8 cellular contexts compared by ENCODE assay signal in genomic region chr11:117178210-117179034, GRCh38. TPM values are rescaled to one million over a fixed set of nuclear protein-coding genes. Genes with fewer than 3 reads are reported as not detected.
A peak's percentile ranks its signal among the peaks of the same experiment; 100 is the strongest.
DNase-seq lines count a peak whose midpoint lies in the region; ATAC-seq and TF ChIP-seq lines count a peak whose summit lies in the region.

SIDT2 (plus strand) TSS chr11:117178743; CDS start chr11:117179264, 521 bp downstream.

- H3K4me3 ChIP-seq in H7 (ENCODE audit: insufficient read depth, low read depth, low read length), result peak within 1 kb of the TSS; percentile 74
- H3K4me3 ChIP-seq in fibroblast of pulmonary artery (replicated peaks; ENCODE audit: low read depth, low read length), result peak within 1 kb of the TSS; percentile 83

- no peaks in the 10 kb centered on the region for H3K36me3 Mint-ChIP-seq in natural killer cell treated with Interleukin-12 subunit alpha and Interleukin-12 subunit beta and Interleukin-15 and Interleukin-18, amount 100 ng/mL, for 72 hours

- H3K27me3 Mint-ChIP-seq in natural killer cell treated with Interleukin-12 subunit alpha and Interleukin-12 subunit beta and Interleukin-15 and Interleukin-18, amount 100 ng/mL, for 72 hours, result no peaks in the 10 kb centered on the region

- DNase-seq in EL (peak; percentile 93), H7 (peak; percentile 96), M059J (ENCODE audit: low read depth) (peak; percentile 91), SHP77 (lab: John Stamatoyannopoulos, UW) (peak; percentile 82 to 94), fibroblast of pulmonary artery (ENCODE audit: low read depth) (peak; percentile 95)
- peak; percentile 82 for DNase-seq in activated effector memory CD4-positive, alpha-beta T cell treated with Interleukin-2 at 50 U/mL for 16 hours
- DNase-seq in natural killer cell treated with Interleukin-12 subunit alpha and Interleukin-12 subunit beta and Interleukin-15 and Interleukin-18, amount 100 ng/mL, for 72 hours (ENCODE audit: low spot score), result peak; percentile 91
- peak; percentile 93 for DNase-seq in stimulated activated naive CD8-positive, alpha-beta T cell treated with anti-CD3 and anti-CD28 coated beads, Interleukin-15, Interleukin-2, amounts not matched to agents 100 U/mL and 50 U/mL, for 24 hours

- H3K4me1 Mint-ChIP-seq in natural killer cell treated with Interleukin-12 subunit alpha and Interleukin-12 subunit beta and Interleukin-15 and Interleukin-18, amount 100 ng/mL, for 72 hours (ENCODE audit: low read depth in 2 of 2), result peaks cover 27 to 30% of the 10 kb centered on the region in 2 donors

- no peak for TF ChIP-seq CTCF in fibroblast of pulmonary artery (IDR thresholded peaks at IDR 0.05; ENCODE audit: low read length, missing control alignments)

- H3K9me3 Mint-ChIP-seq in natural killer cell treated with Interleukin-12 subunit alpha and Interleukin-12 subunit beta and Interleukin-15 and Interleukin-18, amount 100 ng/mL, for 72 hours, result no peaks in the 10 kb centered on the region

- H3K36me3 ChIP-seq in H7 (replicated peaks; ENCODE audit: control insufficient read depth, insufficient read depth, low read length), result peaks cover 2% of the 10 kb centered on the region; the same call in 1 of the 2 replicates

- H3K27ac Mint-ChIP-seq in natural killer cell treated with Interleukin-12 subunit alpha and Interleukin-12 subunit beta and Interleukin-15 and Interleukin-18, amount 100 ng/mL, for 72 hours, result peak within 1 kb of the TSS; percentile 81 to 88

- peak; percentile 97 to 98 for ATAC-seq in natural killer cell treated with Interleukin-12 subunit alpha and Interleukin-12 subunit beta and Interleukin-15 and Interleukin-18, amount 100 ng/mL, for 72 hours
- peak; percentile 97 for ATAC-seq in stimulated activated naive CD8-positive, alpha-beta T cell treated with anti-CD3 and anti-CD28 coated beads, Interleukin-15, Interleukin-2, amounts not matched to agents 100 U/mL and 50 U/mL, for 24 hours

- H3K27me3 ChIP-seq in H7 (ENCODE audit: control insufficient read depth, insufficient read depth, low read length), result no peaks in the 10 kb centered on the region

- H3K4me3 Mint-ChIP-seq in natural killer cell treated with Interleukin-12 subunit alpha and Interleukin-12 subunit beta and Interleukin-15 and Interleukin-18, amount 100 ng/mL, for 72 hours, result peak within 1 kb of the TSS; percentile 93

RNA-seq across cellular contexts. Expression of gene SIDT2, which starts in this region (rescaled TPM):
- total RNA-seq in H7 (2014; rRNA removed; shearing (Covaris generic)), result 10.3 and 14.7 TPM in 2 replicates
- total RNA-seq in M059J (2014; rRNA removed; shearing (Covaris generic)), result 13.6 and 20.1 TPM in 2 replicates
- total RNA-seq in natural killer cell treated with Interleukin-12 subunit alpha and Interleukin-12 subunit beta and Interleukin-15 and Interleukin-18, amount 100 ng/mL, for 72 hours, result 10 to 100 TPM; 23.1 to 30.3 TPM

Comparison
In these comparisons a context has a peak if more than half of its experiments do, and no peak if none do; other contexts are left out.
1. Peak in every context shown above with its lines: DNase-seq, ATAC-seq and H3K4me3 ChIP-seq.